9 cellular contexts compared by ENCODE assay signal in the genomic region with DNA sequence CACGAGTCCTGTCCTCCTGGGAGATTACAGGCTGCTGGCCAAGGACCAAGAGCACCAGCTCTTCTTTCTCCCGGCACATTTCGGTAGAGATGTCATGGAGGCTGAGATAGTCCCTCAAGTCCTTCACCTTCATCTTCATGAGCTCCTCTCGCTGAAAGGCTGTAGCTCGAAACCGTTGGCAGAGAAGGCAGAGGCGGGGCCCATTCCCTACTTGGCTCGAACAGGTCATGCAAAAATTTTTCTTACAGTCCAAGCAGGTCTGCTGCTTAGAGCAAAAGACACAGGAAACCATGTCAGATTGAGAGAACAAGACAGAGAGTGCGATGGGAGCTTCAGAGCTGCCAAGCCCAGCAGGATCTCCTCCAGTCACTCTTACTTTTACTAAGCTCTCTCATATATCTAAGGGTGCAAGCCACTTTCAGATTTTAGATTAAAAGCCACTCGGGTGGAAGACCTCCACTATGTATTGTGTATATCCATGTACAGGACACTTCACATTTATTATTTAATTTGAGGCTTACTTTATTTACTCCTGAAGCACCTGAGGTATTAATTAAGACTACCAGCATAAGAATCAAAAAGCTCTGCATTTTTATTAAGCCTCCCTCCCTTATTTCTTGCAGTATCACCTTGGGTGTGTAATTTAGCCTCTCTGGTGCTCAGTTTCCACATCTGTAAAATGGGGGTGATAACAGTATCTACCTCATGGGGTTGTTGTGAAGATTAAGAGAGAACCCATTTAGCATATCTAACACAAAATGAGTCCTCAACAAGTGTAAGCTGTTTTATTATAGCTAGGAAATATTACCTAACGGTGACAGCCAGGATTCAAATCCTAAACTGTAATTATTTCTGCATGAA. TPM values are rescaled to one million over a fixed set of nuclear protein-coding genes. Genes with fewer than 3 reads are reported as not detected.
DNase-seq lines count a peak whose midpoint lies in the region; ATAC-seq and TF ChIP-seq lines count a peak whose summit lies in the region.
"Had no signal": no experiment of that assay in that cellular context is flagged by ENCODE, and none has a peak within 500 bp of the region (broad histone marks: within the 10 kb centered on the region; RNA-seq: fewer than 3 reads in every experiment).

No MANE protein-coding gene starts in this region.

- H3K9me3 ChIP-seq in CD4-positive, alpha-beta T cell (ENCODE audit: control insufficient read depth, low read length) = no peaks in the 10 kb centered on the region
- no peaks in the 10 kb centered on the region for H3K9me3 ChIP-seq in sigmoid colon

- H3K9me3 Mint-ChIP-seq in CD4-positive, alpha-beta T cell = no peaks in the 10 kb centered on the region
- H3K9me3 Mint-ChIP-seq in T-cell = no peaks in the 10 kb centered on the region
- H3K9me3 Mint-ChIP-seq in effector memory CD8-positive, alpha-beta T cell = no peaks in the 10 kb centered on the region

- H3K36me3 ChIP-seq in sigmoid colon = peaks cover 5 to 27% (median 8%) of the 10 kb centered on the region in 4 donors

- no peak for TF ChIP-seq EP300 in sigmoid colon (IDR thresholded peaks at IDR 0.05)

- peaks cover 0 to 48% (median 42%) of the 10 kb centered on the region in 4 donors for H3K4me1 ChIP-seq in sigmoid colon
- peaks cover 25% of the 10 kb centered on the region for H3K4me1 ChIP-seq in foreskin keratinocyte

- no peak for DNase-seq in CD4-positive, alpha-beta T cell
- DNase-seq in T-cell (no peak), sigmoid colon (no peak), foreskin keratinocyte (no peak), activated gamma-delta T cell treated with Interleukin-2 at 50 U/mL for 16 hours (no peak), foreskin fibroblast (no peak)
- DNase-seq in effector memory CD8-positive, alpha-beta T cell = no peak
- DNase-seq: Calu3 had no signal

- peak overlapping the region; percentile 95 for H3K27ac Mint-ChIP-seq in CD4-positive, alpha-beta T cell
- peak overlapping the region; percentile 98 to 99 for H3K27ac Mint-ChIP-seq in T-cell
- peak overlapping the region; percentile 98 to 99 for H3K27ac Mint-ChIP-seq in effector memory CD8-positive, alpha-beta T cell

- CTCF ChIA-PET in CD4-positive, alpha-beta T cell (lab: Charles Lee) = interaction anchor here (0.7 to 3.1 kb wide), 12 partner anchors 13 to 726 kb away, joined by 3 to 28 read pairs (median 4); partner anchors contain the start of genes LIG3, RAD51D and RFFL
- CTCF ChIA-PET in T-cell (lab: Charles Lee) = interaction anchor here (0.6 to 3.0 kb wide), 10 partner anchors 22 to 122 kb away, joined by 3 to 33 read pairs (median 4); partner anchors contain the start of genes RFFL (in 2 of the 2) and RAD51D (in 1 of the 2)

- intact Hi-C loops in CD4-positive, alpha-beta T cell (cut with DNase I, micrococcal nuclease) = loop anchor here (1.0 to 2.0 kb wide), 3 partner anchors 30 to 67 kb away; partner anchors contain the start of gene RFFL (in 1 of the 2)
- intact Hi-C loops in sigmoid colon (cut with DNase I) = loop anchor here (1.0 to 2.0 kb wide), 3 partner anchors 18 to 67 kb away; partner anchors contain the start of gene RFFL

- 90 to 92% methylated on average over 11 of the region's 11 CpGs for WGBS in sigmoid colon, 2 donors

- no peak for TF ChIP-seq CTCF in CD4-positive, alpha-beta T cell (IDR thresholded peaks at IDR 0.05)
- TF ChIP-seq CTCF in sigmoid colon (IDR thresholded peaks at IDR 0.05) = no peak
- no peak for TF ChIP-seq CTCF in foreskin keratinocyte (conservative IDR thresholded peaks at IDR 0.05)
- TF ChIP-seq CTCF in foreskin fibroblast (IDR thresholded peaks at IDR 0.05; ENCODE audit: low read depth, low read length) = no peak

- POLR2A ChIA-PET in CD4-positive, alpha-beta T cell (lab: Charles Lee) = interaction anchor here (1.1 to 3.2 kb wide), 16 partner anchors 9 to 565 kb away, joined by 3 to 45 read pairs (median 8); partner anchors contain the start of genes LIG3 and RFFL
- POLR2A ChIA-PET in T-cell (lab: Charles Lee) = interaction anchor here (0.9 to 1.0 kb wide), 3 partner anchors 30 to 42 kb away, joined by 3 to 5 read pairs (median 3); partner anchors contain the start of gene RFFL (in 2 of the 2)

- peak overlapping the region; percentile 87 for H3K27ac ChIP-seq in CD4-positive, alpha-beta T cell (ENCODE audit: low read depth, low read length)
- H3K27ac ChIP-seq in sigmoid colon (peak overlapping the region; percentile 65 to 79 (median 74)), foreskin keratinocyte (no peak overlapping the region)

- no peaks in the 10 kb centered on the region for H3K27me3 ChIP-seq in CD4-positive, alpha-beta T cell (ENCODE audit: control insufficient read depth, insufficient read depth, low read length)
- H3K27me3 ChIP-seq in sigmoid colon = no peaks in the 10 kb centered on the region
- no peaks in the 10 kb centered on the region for H3K27me3 ChIP-seq in foreskin keratinocyte

- H3K4me3 ChIP-seq in sigmoid colon (no peak overlapping the region), foreskin fibroblast (ENCODE audit: low read depth in 1 of 2, low read length in 2 of 2) (no peak overlapping the region)

- no peak for ATAC-seq in CD4-positive, alpha-beta T cell (ENCODE audit: poor library complexity)
- ATAC-seq in T-cell (replicated peaks in 1 of 4) (no peak), foreskin keratinocyte (no peak), HG02763 (IDR thresholded peaks at IDR 0.05; ENCODE audit: unreplicated experiment) (no peak)
- ATAC-seq in effector memory CD8-positive, alpha-beta T cell (replicated peaks) = no peak

- peak overlapping the region; percentile 12 for H3K4me3 Mint-ChIP-seq in CD4-positive, alpha-beta T cell
- H3K4me3 Mint-ChIP-seq in T-cell = peak overlapping the region in 2 of 3 donors; percentile 43 to 69
- H3K4me3 Mint-ChIP-seq in effector memory CD8-positive, alpha-beta T cell = peak overlapping the region; percentile 71 to 76

- H3K27me3 Mint-ChIP-seq in CD4-positive, alpha-beta T cell = no peaks in the 10 kb centered on the region
- no peaks in the 10 kb centered on the region for H3K27me3 Mint-ChIP-seq in T-cell
- H3K27me3 Mint-ChIP-seq in effector memory CD8-positive, alpha-beta T cell = no peaks in the 10 kb centered on the region

- H3K36me3 Mint-ChIP-seq in CD4-positive, alpha-beta T cell (ENCODE audit: low read depth) = peaks cover 78% of the 10 kb centered on the region
- H3K36me3 Mint-ChIP-seq in T-cell = peaks cover 53% of the 10 kb centered on the region
- peaks cover 19% of the 10 kb centered on the region for H3K36me3 Mint-ChIP-seq in effector memory CD8-positive, alpha-beta T cell (ENCODE audit: insufficient read depth)

- H3K4me1 Mint-ChIP-seq in CD4-positive, alpha-beta T cell (ENCODE audit: low read depth) = peaks cover 56% of the 10 kb centered on the region
- peaks cover 58 to 67% (median 62%) of the 10 kb centered on the region in 3 donors for H3K4me1 Mint-ChIP-seq in T-cell
- peaks cover 30 to 46% of the 10 kb centered on the region in 2 donors for H3K4me1 Mint-ChIP-seq in effector memory CD8-positive, alpha-beta T cell (ENCODE audit: low read depth in 2 of 2)

- no peak for TF ChIP-seq POLR2A in sigmoid colon (IDR thresholded peaks at IDR 0.05)

RNA-seq across cellular contexts. Expression of gene LIG3, which starts 41.4 kb away (rescaled TPM):
- total RNA-seq in CD4-positive, alpha-beta T cell = 10 to 100 TPM; 44.6 to 49.1 TPM
- total RNA-seq in T-cell = 10 to 100 TPM; 42.7 to 52.7 (median 49.8) TPM
- total RNA-seq in sigmoid colon = 10 to 100 TPM; 19.4 to 29.7 (median 22.7) TPM
- polyA plus RNA-seq in sigmoid colon = 10 to 100 TPM in 1 of 3 donors, 1 to 10 TPM in 2; 3.5 to 15.6 (median 4.2) TPM
- 27.7 and 28.0 TPM in 2 replicates for total RNA-seq in foreskin keratinocyte
- 9.7 and 10.9 TPM in 2 replicates for polyA plus RNA-seq in foreskin keratinocyte

RNA-seq across cellular contexts. Expression of gene RFFL, which starts 41.8 kb away (rescaled TPM):
- total RNA-seq in CD4-positive, alpha-beta T cell = 10 to 100 TPM; 57.8 to 66.1 TPM
- total RNA-seq in T-cell = 10 to 100 TPM; 51.3 to 80.2 (median 74.1) TPM
- 10 to 100 TPM; 16.5 to 25.2 (median 21.8) TPM for total RNA-seq in sigmoid colon
- 10 to 100 TPM; 15.0 to 29.4 (median 24.1) TPM for polyA plus RNA-seq in sigmoid colon
- 22.1 and 23.6 TPM in 2 replicates for total RNA-seq in foreskin keratinocyte
- 6.1 and 7.0 TPM in 2 replicates for polyA plus RNA-seq in foreskin keratinocyte

Comparison
In these comparisons a context has a peak if more than half of its experiments do, and no peak if none do; other contexts are left out.
1. H3K4me3 Mint-ChIP-seq: peak in every context shown above with its lines; median percentile 74 in effector memory CD8-positive, alpha-beta T cell; 56 in T-cell; 12 in CD4-positive, alpha-beta T cell.